In genomic region chr2:100703744-100704143, GRCh38 we compare ENCODE assay signal across 15 cellular contexts.
DNase-seq lines count a peak whose midpoint lies in the region; ATAC-seq, FAIRE-seq and TF ChIP-seq lines count a peak whose summit lies in the region.
"Had no signal": no experiment of that assay in that cellular context is flagged by ENCODE, and none has a peak within 500 bp of the region (broad histone marks: within the 10 kb centered on the region; RNA-seq: fewer than 3 reads in every experiment).

No MANE protein-coding gene starts in this region.

- H4K91ac ChIP-seq in H1 (replicated peaks; ENCODE audit: insufficient read length, low read length), result no peak overlapping the region

- H3K79me2 ChIP-seq in DND-41 (ENCODE audit: insufficient read depth, low read length), result no peaks in the 10 kb centered on the region
- no peaks in the 10 kb centered on the region for H3K79me2 ChIP-seq in H1 (ENCODE audit: control insufficient read depth in 1 of 2, insufficient read depth in 2 of 2, low read length in 2 of 2)

- WGBS in H1 (ENCODE audit: extremely low coverage in 1 of 2, insufficient coverage in 1 of 2, insufficient read length in 1 of 2, insufficient replicate concordance in 2 of 2, low coverage in 1 of 2, low lambda C conversion rate in 2 of 2, missing lambda C conversion rate in 1 of 2), 2 experiments, result 75% methylated on average over 3 of the region's 3 CpGs; no CpG with 5 or more reads in 1 of the 2 experiments

- no peak overlapping the region for H3K18ac ChIP-seq in H1 (ENCODE audit: extremely low read depth, low read length)

- no peaks in the 10 kb centered on the region for H3K27me3 ChIP-seq in DND-41 (ENCODE audit: insufficient read depth, low read length, poor library complexity)
- no peaks in the 10 kb centered on the region for H3K27me3 ChIP-seq in H1 (replicated peaks in 1 of 4; ENCODE audit: control insufficient read depth in 3 of 4, extremely low read depth in 1 of 4, insufficient read depth in 3 of 4, low read length in 3 of 4)

- CTCF ChIA-PET in H1 (lab: Charles Lee; ENCODE audit: partially characterized antibody), result no interaction called here

- H3K4me3 Mint-ChIP-seq in osteocyte (ENCODE audit: unreplicated experiment), result no peak overlapping the region
- no peak overlapping the region for H3K4me3 Mint-ChIP-seq in activated T-helper 1 cell treated with anti-CD3 and anti-CD28 coated beads, Interleukin-12 subunit alpha, Interleukin-12 subunit beta, Interleukin-2, Interleukin-4 antibody, amounts not matched to agents 30 ng/mL and 10 ng/mL and 1 ng/mL, durations not matched to agents 14 hours and 24 hours and 36 hours
- H3K4me3 Mint-ChIP-seq: IgD-negative memory B cell had no signal

- H4K8ac ChIP-seq in H1 (ENCODE audit: extremely low read depth, insufficient read depth, low read length), result no peak overlapping the region

- 0 out of 2 replicates have a peak overlapping the region, but pooled peaks have one; percentile 60 for H2BK12ac ChIP-seq in H1 (ENCODE audit: low read depth, low read length)

- no peak overlapping the region for H3K27ac ChIP-seq in DND-41 (ENCODE audit: low read length)
- no peak overlapping the region for H3K27ac ChIP-seq in H1 (ENCODE audit: low read depth, low read length)

- peak; percentile 22 to 33; a peak in 2 of 4 replicates for TF ChIP-seq RAD21 in H1 (IDR thresholded peaks at IDR 0.05 in 1 of 2, conservative IDR thresholded peaks at IDR 0.05 in 1 of 2; ENCODE audit: low read depth in 2 of 2, low read length in 2 of 2)

- DNase-seq in DND-41 (no peak), LNCaP clone FGC (ENCODE audit: low read depth) (no peak), H1 (ENCODE audit: low read depth in 1 of 2, low spot score in 2 of 2) (peak in 1 of 2 experiments; percentile 16), osteocyte (ENCODE audit: extremely low spot score, unreplicated experiment) (peak; percentile 25), AG08396 (ENCODE audit: low spot score) (no peak), DMS 273 (lab: John Stamatoyannopoulos, UW; ENCODE audit: unreplicated experiment) (no peak)
- DNase-seq in activated T-helper 1 cell treated with anti-CD3 and anti-CD28 coated beads, Interleukin-12 subunit alpha, Interleukin-12 subunit beta, Interleukin-2, Interleukin-4 antibody, amounts not matched to agents 30 ng/mL and 10 ng/mL and 1 ng/mL, durations not matched to agents 14 hours and 24 hours and 36 hours (ENCODE audit: low spot score), result no peak
- DNase-seq: C1 segment of cervical spinal cord, NCI-H1417, NCI-H2029 treated with DMSO at 0.1 percent for 48 hours, NCI-H510A, SIG-M5 had no signal

- no peak overlapping the region for H2BK15ac ChIP-seq in H1 (ENCODE audit: low read length)

- H3K4me3 ChIP-seq in DND-41 (ENCODE audit: low read depth in 1 of 2, low read length in 2 of 2) (no peak overlapping the region), LNCaP clone FGC (ENCODE audit: low read depth, low read length) (no peak overlapping the region), H1 (ENCODE audit: extremely low read depth in 1 of 4, insufficient read depth in 2 of 4, low read depth in 3 of 4, low read length in 4 of 4) (no peak overlapping the region)

- no peak overlapping the region for H3K14ac ChIP-seq in H1 (ENCODE audit: insufficient read length)

- H3K4me2 ChIP-seq in DND-41 (ENCODE audit: insufficient read depth, low read length), result no peak overlapping the region
- no peak overlapping the region for H3K4me2 ChIP-seq in H1 (ENCODE audit: insufficient read depth in 1 of 2, low read depth in 2 of 2, low read length in 2 of 2)

- H3K56ac ChIP-seq in H1 (replicated peaks; ENCODE audit: insufficient read length, low read depth, low read length), result no peak overlapping the region

- H3K27me3 Mint-ChIP-seq in osteocyte (ENCODE audit: unreplicated experiment), result peaks cover 39% of the 10 kb centered on the region
- peaks cover 2% of the 10 kb centered on the region for H3K27me3 Mint-ChIP-seq in activated T-helper 1 cell treated with anti-CD3 and anti-CD28 coated beads, Interleukin-12 subunit alpha, Interleukin-12 subunit beta, Interleukin-2, Interleukin-4 antibody, amounts not matched to agents 30 ng/mL and 10 ng/mL and 1 ng/mL, durations not matched to agents 14 hours and 24 hours and 36 hours (ENCODE audit: insufficient read depth)

- H3K4me1 Mint-ChIP-seq in osteocyte (ENCODE audit: unreplicated experiment), result no peaks in the 10 kb centered on the region
- H3K4me1 Mint-ChIP-seq in activated T-helper 1 cell treated with anti-CD3 and anti-CD28 coated beads, Interleukin-12 subunit alpha, Interleukin-12 subunit beta, Interleukin-2, Interleukin-4 antibody, amounts not matched to agents 30 ng/mL and 10 ng/mL and 1 ng/mL, durations not matched to agents 14 hours and 24 hours and 36 hours (ENCODE audit: low read depth), result peaks cover 7% of the 10 kb centered on the region
- H3K4me1 Mint-ChIP-seq: IgD-negative memory B cell had no signal

- no peak for TF ChIP-seq EP300 in H1 (IDR thresholded peaks at IDR 0.05; ENCODE audit: borderline replicate concordance in 1 of 2, low read depth in 2 of 2, low read length in 2 of 2)

- POLR2A ChIA-PET in H1 (lab: Charles Lee; ENCODE audit: partially characterized antibody), result no interaction called here

- H3K23me2 ChIP-seq in H1 (ENCODE audit: low read depth, low read length), result 0 out of 2 replicates have a peak, but pooled peaks cover 2% of the 10 kb centered on the region

- no peak overlapping the region for H2AFZ ChIP-seq in DND-41 (ENCODE audit: low read depth, low read length)
- no peak overlapping the region for H2AFZ ChIP-seq in H1 (ENCODE audit: low read length)

- H2BK120ac ChIP-seq in H1 (replicated peaks; ENCODE audit: low read depth, low read length), result no peak overlapping the region

- intact Hi-C loops in activated T-helper 1 cell treated with anti-CD3 and anti-CD28 coated beads, Interleukin-12 subunit alpha, Interleukin-12 subunit beta, Interleukin-2, Interleukin-4 antibody, amounts not matched to agents 30 ng/mL and 10 ng/mL and 1 ng/mL, durations not matched to agents 14 hours and 24 hours and 36 hours (cut with micrococcal nuclease), result no loop called here

- H2AK5ac ChIP-seq in H1 (ENCODE audit: low read depth, low read length), result no peak overlapping the region

- no peak overlapping the region for H2BK5ac ChIP-seq in H1 (ENCODE audit: low read depth, low read length)

- no peaks in the 10 kb centered on the region for H3K9me3 ChIP-seq in DND-41 (ENCODE audit: insufficient read depth, low read length, severe bottlenecking)
- H3K9me3 ChIP-seq in H1 (ENCODE audit: insufficient read depth in 2 of 2, low read depth in 1 of 2, low read length in 1 of 2), result no peaks in the 10 kb centered on the region

- no peak overlapping the region for H3K4ac ChIP-seq in H1 (replicated peaks; ENCODE audit: insufficient read length, low read depth, low read length)

- peaks cover 5% of the 10 kb centered on the region for H3K9me3 Mint-ChIP-seq in osteocyte (ENCODE audit: unreplicated experiment)
- H3K9me3 Mint-ChIP-seq in activated T-helper 1 cell treated with anti-CD3 and anti-CD28 coated beads, Interleukin-12 subunit alpha, Interleukin-12 subunit beta, Interleukin-2, Interleukin-4 antibody, amounts not matched to agents 30 ng/mL and 10 ng/mL and 1 ng/mL, durations not matched to agents 14 hours and 24 hours and 36 hours, result peaks cover 6% of the 10 kb centered on the region
- H3K9me3 Mint-ChIP-seq: IgD-negative memory B cell had no signal

- no peaks in the 10 kb centered on the region for H3K4me1 ChIP-seq in DND-41 (ENCODE audit: insufficient read depth, low read length)
- peaks cover 0 to 6% (median 2%) of the 10 kb centered on the region in 4 experiments; a peak in 3 of 7 replicates for H3K4me1 ChIP-seq in H1 (replicated peaks in 1 of 4; ENCODE audit: control insufficient read depth in 3 of 4, insufficient read depth in 4 of 4, low read length in 3 of 4)

- H3K9ac ChIP-seq in DND-41 (ENCODE audit: low read depth, low read length) (no peak overlapping the region), H1 (replicated peaks in 1 of 4; ENCODE audit: extremely low read depth in 1 of 4, low read depth in 3 of 4, low read length in 3 of 4) (no peak overlapping the region)

- no peak overlapping the region for H3K23ac ChIP-seq in H1 (ENCODE audit: insufficient read length)

- no peak overlapping the region for H2BK20ac ChIP-seq in H1 (ENCODE audit: low read length)

- TF ChIP-seq POLR2A in H1 (IDR thresholded peaks at IDR 0.05; ENCODE audit: control extremely low read depth in 1 of 2, low read depth in 2 of 2, low read length in 2 of 2), result no peak

- no peaks in the 10 kb centered on the region for H3K79me1 ChIP-seq in H1 (ENCODE audit: low read depth, low read length)

- no peaks in the 10 kb centered on the region for H4K20me1 ChIP-seq in DND-41 (ENCODE audit: insufficient read depth, low read length)
- no peaks in the 10 kb centered on the region for H4K20me1 ChIP-seq in H1 (replicated peaks in 1 of 2; ENCODE audit: control insufficient read depth in 1 of 2, insufficient read depth in 2 of 2, low read length in 2 of 2)

- FAIRE-seq in H1 (lab: Jason Lieb, UNC), result no peak
- FAIRE-seq: H54 had no signal

- H4K5ac ChIP-seq in H1 (ENCODE audit: insufficient read length, low read depth, low read length), result no peak overlapping the region

- ATAC-seq in DND-41 (ENCODE audit: insufficient read depth, low read depth) (no peak), HG03378 (IDR thresholded peaks at IDR 0.05; ENCODE audit: unreplicated experiment) (no peak)

- H3K27ac Mint-ChIP-seq in osteocyte (ENCODE audit: unreplicated experiment), result no peak overlapping the region
- no peak overlapping the region for H3K27ac Mint-ChIP-seq in activated T-helper 1 cell treated with anti-CD3 and anti-CD28 coated beads, Interleukin-12 subunit alpha, Interleukin-12 subunit beta, Interleukin-2, Interleukin-4 antibody, amounts not matched to agents 30 ng/mL and 10 ng/mL and 1 ng/mL, durations not matched to agents 14 hours and 24 hours and 36 hours
- H3K27ac Mint-ChIP-seq: IgD-negative memory B cell had no signal

- H3K36me3 Mint-ChIP-seq in osteocyte (ENCODE audit: unreplicated experiment), result no peaks in the 10 kb centered on the region
- no peaks in the 10 kb centered on the region for H3K36me3 Mint-ChIP-seq in activated T-helper 1 cell treated with anti-CD3 and anti-CD28 coated beads, Interleukin-12 subunit alpha, Interleukin-12 subunit beta, Interleukin-2, Interleukin-4 antibody, amounts not matched to agents 30 ng/mL and 10 ng/mL and 1 ng/mL, durations not matched to agents 14 hours and 24 hours and 36 hours (ENCODE audit: low read depth)

- TF ChIP-seq CTCF in DND-41 (IDR thresholded peaks at IDR 0.05; ENCODE audit: borderline replicate concordance, extremely low read depth, low read length, poor library complexity, severe bottlenecking) (peak; percentile 13), LNCaP clone FGC (IDR thresholded peaks at IDR 0.05; ENCODE audit: control insufficient read depth, extremely low read depth, insufficient read depth) (0 out of 2 replicates have a peak, but pooled peaks have one; percentile 2), H1 (IDR thresholded peaks at IDR 0.05; ENCODE audit: control extremely low read depth in 1 of 3, insufficient read depth in 1 of 3, low read depth in 1 of 3, low read length in 3 of 3) (peak in 2 of 3 experiments; percentile 14 to 34; a peak in 1 of 4 replicates), osteocyte (IDR thresholded peaks at IDR 0.05) (no peak)

- H3K36me3 ChIP-seq in DND-41 (ENCODE audit: insufficient read depth, low read length) (no peaks in the 10 kb centered on the region), H1 (ENCODE audit: control insufficient read depth in 2 of 4, insufficient read depth in 4 of 4, low read length in 3 of 4) (no peaks in the 10 kb centered on the region)
